ENCODE assay signal across 16 cellular contexts in genomic region chr3:5039585-5039984, GRCh38.
A peak's percentile ranks its signal among the peaks of the same experiment; 100 is the strongest.
DNase-seq lines count a peak whose midpoint lies in the region; ATAC-seq and TF ChIP-seq lines count a peak whose summit lies in the region.
"Had no signal": no experiment of that assay in that cellular context is flagged by ENCODE, and none has a peak within 500 bp of the region (broad histone marks: within the 10 kb centered on the region; RNA-seq: fewer than 3 reads in every experiment).

No MANE protein-coding gene starts in this region.

- intact Hi-C loops in natural killer cell (cut with micrococcal nuclease): loop anchor here (2.0 kb wide), 1 partner anchor 13 kb away; no protein-coding TSS in a partner anchor

- CTCF ChIA-PET in HEK293 (lab: Yijun Ruan, JAX): interaction anchor here (0.7 to 3.9 kb wide), 3 partner anchors 13 to 290 kb away, joined by 3 to 15 read pairs (median 4); no protein-coding TSS in a partner anchor

- H3K27ac ChIP-seq in HEK293 (ENCODE audit: extremely low read depth, low read depth, low read length): no peak overlapping the region
- H3K27ac ChIP-seq: GM23248 had no signal

- H3K27me3 Mint-ChIP-seq in activated T-helper 17 cell treated with anti-CD3 and anti-CD28 coated beads, Interleukin-2, amount 50 U/mL, for 72 hours: no peaks in the 10 kb centered on the region
- no peaks in the 10 kb centered on the region for H3K27me3 Mint-ChIP-seq in natural killer cell (ENCODE audit: low read depth in 2 of 2)
- no peaks in the 10 kb centered on the region for H3K27me3 Mint-ChIP-seq in stimulated activated naive B cell treated with anti-CD40 and anti-IgM and Interleukin-4, amounts not matched to agents 10 μg/mL and 1 μg/mL and 100 μg/mL, for 72 hours
- H3K27me3 Mint-ChIP-seq: CD4-positive, CD25-positive, alpha-beta regulatory T cell had no signal

- H3K36me3 Mint-ChIP-seq in activated T-helper 17 cell treated with anti-CD3 and anti-CD28 coated beads, Interleukin-2, amount 50 U/mL, for 72 hours (ENCODE audit: low read depth): no peaks in the 10 kb centered on the region
- no peaks in the 10 kb centered on the region for H3K36me3 Mint-ChIP-seq in natural killer cell
- no peaks in the 10 kb centered on the region for H3K36me3 Mint-ChIP-seq in stimulated activated naive B cell treated with anti-CD40 and anti-IgM and Interleukin-4, amounts not matched to agents 10 μg/mL and 1 μg/mL and 100 μg/mL, for 72 hours
- H3K36me3 Mint-ChIP-seq: CD4-positive, CD25-positive, alpha-beta regulatory T cell; CD8-positive, alpha-beta memory T cell had no signal

- H3K9me3 ChIP-seq in HEK293 (ENCODE audit: control insufficient read depth, insufficient read depth, low read depth, low read length): no peaks in the 10 kb centered on the region
- H3K9me3 ChIP-seq: BE2C, HAP-1 had no signal

- H3K27ac Mint-ChIP-seq in activated T-helper 17 cell treated with anti-CD3 and anti-CD28 coated beads, Interleukin-2, amount 50 U/mL, for 72 hours: peak overlapping the region; percentile 81
- H3K27ac Mint-ChIP-seq in natural killer cell: peak overlapping the region; percentile 90 to 91
- peak overlapping the region; percentile 53 for H3K27ac Mint-ChIP-seq in stimulated activated naive B cell treated with anti-CD40 and anti-IgM and Interleukin-4, amounts not matched to agents 10 μg/mL and 1 μg/mL and 100 μg/mL, for 72 hours
- H3K27ac Mint-ChIP-seq: HFFc6 had no signal

- no peak overlapping the region for H3K4me3 Mint-ChIP-seq in activated T-helper 17 cell treated with anti-CD3 and anti-CD28 coated beads, Interleukin-2, amount 50 U/mL, for 72 hours
- H3K4me3 Mint-ChIP-seq in natural killer cell: peak overlapping the region; percentile 17
- H3K4me3 Mint-ChIP-seq in stimulated activated naive B cell treated with anti-CD40 and anti-IgM and Interleukin-4, amounts not matched to agents 10 μg/mL and 1 μg/mL and 100 μg/mL, for 72 hours: no peak overlapping the region
- H3K4me3 Mint-ChIP-seq: CD4-positive, CD25-positive, alpha-beta regulatory T cell; CD8-positive, alpha-beta memory T cell; HFFc6 had no signal

- H3K9me3 Mint-ChIP-seq in activated T-helper 17 cell treated with anti-CD3 and anti-CD28 coated beads, Interleukin-2, amount 50 U/mL, for 72 hours: no peaks in the 10 kb centered on the region
- H3K9me3 Mint-ChIP-seq in natural killer cell: no peaks in the 10 kb centered on the region
- H3K9me3 Mint-ChIP-seq in stimulated activated naive B cell treated with anti-CD40 and anti-IgM and Interleukin-4, amounts not matched to agents 10 μg/mL and 1 μg/mL and 100 μg/mL, for 72 hours: no peaks in the 10 kb centered on the region
- H3K9me3 Mint-ChIP-seq: CD8-positive, alpha-beta memory T cell; HFFc6 had no signal

- no peaks in the 10 kb centered on the region for H3K4me1 ChIP-seq in HEK293 (ENCODE audit: control insufficient read depth, insufficient read depth, low read length)
- H3K4me1 ChIP-seq: BE2C, HAP-1 had no signal

- H3K4me3 ChIP-seq in HEK293 (ENCODE audit: low read depth, low read length): no peak overlapping the region
- H3K4me3 ChIP-seq: GM23248, HAP-1 had no signal

- DNase-seq in natural killer cell (no peak), NCI-H2196 treated with DMSO at 0.1 percent for 48 hours (lab: John Stamatoyannopoulos, UW; ENCODE audit: unreplicated experiment) (no peak)
- DNase-seq in stimulated activated naive B cell treated with anti-CD40 and anti-IgM and Interleukin-4, amounts not matched to agents 10 μg/mL and 1 μg/mL and 100 μg/mL, for 72 hours: no peak
- DNase-seq: ACHN; BE2C; C1 segment of cervical spinal cord; CD4-positive, CD25-positive, alpha-beta regulatory T cell; CD8-positive, alpha-beta memory T cell; COR-L47; GM23248; HFFc6 had no signal

- ATAC-seq in activated T-helper 17 cell treated with anti-CD3 and anti-CD28 coated beads, Interleukin-2, amount 50 U/mL, for 72 hours (replicated peaks): no peak
- no peak for ATAC-seq in natural killer cell
- ATAC-seq in stimulated activated naive B cell treated with anti-CD40 and anti-IgM and Interleukin-4, amounts not matched to agents 10 μg/mL and 1 μg/mL and 100 μg/mL, for 72 hours (replicated peaks): no peak
- no peak for ATAC-seq in GM21576 (IDR thresholded peaks at IDR 0.05; ENCODE audit: unreplicated experiment)
- ATAC-seq in HG03565 (IDR thresholded peaks at IDR 0.05; ENCODE audit: unreplicated experiment): no peak

- no peaks in the 10 kb centered on the region for H3K36me3 ChIP-seq in HEK293 (ENCODE audit: control insufficient read depth in 2 of 2, insufficient read depth in 1 of 2, low read length in 2 of 2)
- H3K36me3 ChIP-seq: BE2C, HAP-1 had no signal

- TF ChIP-seq CTCF in HEK293 (tag by site-specific recombination; IDR thresholded peaks at IDR 0.05) (no peak), natural killer cell (IDR thresholded peaks at IDR 0.05) (no peak)

- POLR2A ChIA-PET in HEK293 (lab: Yijun Ruan, JAX): no interaction called here

- H3K4me1 Mint-ChIP-seq in activated T-helper 17 cell treated with anti-CD3 and anti-CD28 coated beads, Interleukin-2, amount 50 U/mL, for 72 hours: peaks cover 11% of the 10 kb centered on the region
- peaks cover 45 to 50% of the 10 kb centered on the region in 2 donors for H3K4me1 Mint-ChIP-seq in natural killer cell
- peaks cover 31 to 41% of the 10 kb centered on the region in 2 donors for H3K4me1 Mint-ChIP-seq in stimulated activated naive B cell treated with anti-CD40 and anti-IgM and Interleukin-4, amounts not matched to agents 10 μg/mL and 1 μg/mL and 100 μg/mL, for 72 hours
- H3K4me1 Mint-ChIP-seq: CD4-positive, CD25-positive, alpha-beta regulatory T cell had no signal

TF ChIP-seq in HEK293, 187 proteins besides CTCF, POLR2A, EP300 and RAD21:
- TF ChIP-seq ZNF404 (tag by site-specific recombination; IDR thresholded peaks at IDR 0.05) (peak; percentile 100), HOXD13 (CRISPR knock-in tag; IDR thresholded peaks at IDR 0.05; ENCODE audit: borderline replicate concordance) (no peak), TSHZ1 (tag by site-specific recombination; IDR thresholded peaks at IDR 0.05; ENCODE audit: borderline replicate concordance) (no peak)
TF ChIP-seq in HEK293: peak in this region for 1.
